19 cellular contexts compared by ENCODE assay signal in the genomic region with DNA sequence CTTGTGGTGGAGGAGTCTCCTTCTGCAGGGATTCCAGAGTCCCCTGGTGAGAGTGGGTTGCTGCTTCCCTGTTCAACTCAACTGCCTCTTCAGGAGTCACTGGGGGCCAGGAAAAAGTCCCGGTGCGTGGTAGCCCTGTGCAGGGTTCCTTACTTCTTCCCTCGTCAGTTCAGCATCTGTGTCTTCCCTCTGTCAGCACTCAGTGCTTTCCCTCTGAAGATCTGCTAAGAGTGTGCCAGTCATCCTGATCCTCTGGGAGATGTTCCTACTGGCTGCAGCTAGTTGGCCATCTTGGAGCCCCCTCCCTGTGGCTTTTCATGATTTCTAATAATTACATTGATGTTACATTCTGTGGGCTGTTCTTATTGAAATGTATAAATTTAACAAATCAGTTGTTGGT. TPM values are rescaled to one million over a fixed set of nuclear protein-coding genes. Genes with fewer than 3 reads are reported as not detected.
DNase-seq lines count a peak whose midpoint lies in the region; ATAC-seq and TF ChIP-seq lines count a peak whose summit lies in the region.
"Had no signal": no experiment of that assay in that cellular context is flagged by ENCODE, and none has a peak within 500 bp of the region (broad histone marks: within the 10 kb centered on the region; RNA-seq: fewer than 3 reads in every experiment).

No MANE protein-coding gene starts in this region.

- intact Hi-C loops in Right ventricle myocardium superior (cut with DNase I) (no loop called here), Right ventricle myocardium inferior (cut with DNase I) (loop anchor here (5.0 kb wide), 1 partner anchor 36 kb away; no protein-coding TSS in a partner anchor), adrenal gland (cut with DNase I) (no loop called here)

- H3K4me1 Mint-ChIP-seq in glutamatergic neuron (ENCODE audit: low read depth, unreplicated experiment) (peaks cover 13% of the 10 kb centered on the region), nephron progenitor cell (peaks cover 14% of the 10 kb centered on the region)
- H3K4me1 Mint-ChIP-seq: B cell had no signal

- no peaks in the 10 kb centered on the region for H3K9me3 ChIP-seq in adrenal gland (replicated peaks in 1 of 3)
- H3K9me3 ChIP-seq: SK-N-SH had no signal

- H3K36me3 ChIP-seq in adrenal gland (replicated peaks in 1 of 2), result no peaks in the 10 kb centered on the region

- H3K4me1 ChIP-seq in adrenal gland (replicated peaks in 1 of 2), result peaks cover 0 to 7% of the 10 kb centered on the region in 2 donors

- no peak overlapping the region for H3K27ac ChIP-seq in adrenal gland
- H3K27ac ChIP-seq: 22Rv1 had no signal

- no peaks in the 10 kb centered on the region for H3K27me3 ChIP-seq in adrenal gland

- 85 to 100% (median 91%) methylated on average over 2 to 3 of the region's 3 CpGs for whole genome bisulfite sequencing in adrenal gland, 4 donors

- H3K9me3 Mint-ChIP-seq in glutamatergic neuron (ENCODE audit: unreplicated experiment), result no peaks in the 10 kb centered on the region
- peaks cover 8% of the 10 kb centered on the region for H3K9me3 Mint-ChIP-seq in nephron progenitor cell

- TF ChIP-seq POLR2A in adrenal gland (IDR thresholded peaks at IDR 0.05), result no peak

- no peak for TF ChIP-seq CTCF in glutamatergic neuron (IDR thresholded peaks at IDR 0.05; ENCODE audit: partially characterized antibody, unreplicated experiment)
- TF ChIP-seq CTCF in nephron progenitor cell (IDR thresholded peaks at IDR 0.05), result no peak
- TF ChIP-seq CTCF in adrenal gland (IDR thresholded peaks at IDR 0.05), result no peak

- H3K4me3 Mint-ChIP-seq in glutamatergic neuron (ENCODE audit: unreplicated experiment) (peak overlapping the region; percentile 73), nephron progenitor cell (no peak overlapping the region)
- H3K4me3 Mint-ChIP-seq: B cell had no signal

- peak; percentile 2 for ATAC-seq in Right ventricle myocardium superior (ENCODE audit: poor library complexity)
- ATAC-seq in Right ventricle myocardium inferior, result no peak

- H3K27ac Mint-ChIP-seq in glutamatergic neuron (ENCODE audit: unreplicated experiment) (peak overlapping the region; percentile 75), nephron progenitor cell (peak overlapping the region; percentile 10)
- H3K27ac Mint-ChIP-seq: B cell had no signal

- no peak overlapping the region for H3K4me3 ChIP-seq in adrenal gland

- H3K27me3 Mint-ChIP-seq in glutamatergic neuron (ENCODE audit: unreplicated experiment) (peaks cover 3% of the 10 kb centered on the region), nephron progenitor cell (ENCODE audit: low read depth, poor library complexity) (no peaks in the 10 kb centered on the region)
- H3K27me3 Mint-ChIP-seq: B cell had no signal

- no peak for DNase-seq in Right ventricle myocardium superior
- no peak for DNase-seq in Right ventricle myocardium inferior (ENCODE audit: missing footprints)
- no peak for DNase-seq in glutamatergic neuron
- no peak for DNase-seq in nephron progenitor cell
- DNase-seq in dermis blood vessel endothelial cell, result no peak
- no peak for DNase-seq in stimulated activated naive CD4-positive, alpha-beta T cell (lab: John Stamatoyannopoulos, UW)
- no peak for DNase-seq in DMS153 treated with DMSO at 0.1 percent for 48 hours (lab: John Stamatoyannopoulos, UW; ENCODE audit: unreplicated experiment)
- no peak for DNase-seq in adrenal gland
- DNase-seq: DND-41; HCEC 1CT; NCI-H1092 treated with DMSO at 0.1 percent for 48 hours; NCI-H1694; NCI-H510A; NCI-H748 treated with DMSO at 0.1 percent for 48 hours; NK-92 treated with Interleukin-12 subunit alpha and Interleukin-12 subunit beta, amount 100 ng/mL, for 24 hours; SHP77 treated with DMSO at 0.1 percent for 48 hours; SK-N-SH had no signal

- no peaks in the 10 kb centered on the region for H3K36me3 Mint-ChIP-seq in glutamatergic neuron (ENCODE audit: unreplicated experiment)
- peaks cover 67% of the 10 kb centered on the region for H3K36me3 Mint-ChIP-seq in nephron progenitor cell (ENCODE audit: low read depth)

RNA-seq across cellular contexts. Expression of gene NF1, which starts 36.5 kb away (rescaled TPM):
- total RNA-seq in Right ventricle myocardium superior, result 38.9 TPM
- 37.1 TPM for total RNA-seq in Right ventricle myocardium inferior
- total RNA-seq in glutamatergic neuron (ENCODE audit: unreplicated experiment), result 87.6 TPM
- 36.9 and 39.1 TPM in 2 replicates for total RNA-seq in dermis blood vessel endothelial cell
- total RNA-seq in adrenal gland, result 10 to 100 TPM; 49.5 to 91.3 (median 60.9) TPM
- 10 to 100 TPM in 2 of 3 donors, 1 to 10 TPM in 1; 8.8 to 29.0 (median 11.5) TPM for polyA plus RNA-seq in adrenal gland
